ENCODE assay signal across 9 cellular contexts in the genomic region with DNA sequence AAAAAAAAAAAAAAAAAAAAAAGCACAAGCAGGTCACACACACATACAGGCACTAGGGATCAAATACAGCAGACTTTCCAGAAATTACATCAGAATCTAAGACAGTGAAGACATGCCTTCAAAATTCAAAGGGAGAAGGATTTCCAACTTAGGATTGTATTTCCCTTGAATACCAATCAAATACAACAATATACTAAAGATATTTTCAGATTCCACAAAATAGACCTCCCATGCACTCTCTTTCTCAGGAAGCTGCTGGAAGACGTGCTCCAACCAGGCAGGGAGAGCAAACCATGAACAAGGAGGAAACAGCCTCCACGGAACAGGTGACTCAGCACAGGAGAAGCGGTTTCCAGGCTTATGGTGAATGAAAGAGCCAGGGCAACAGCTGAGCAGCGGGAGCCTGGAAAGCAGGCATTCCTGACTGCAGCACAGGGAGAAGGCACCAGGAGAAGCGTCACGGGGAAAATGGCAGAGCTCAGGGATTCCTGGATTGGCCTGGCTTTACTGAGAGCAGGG. TPM values are rescaled to one million over a fixed set of nuclear protein-coding genes. Genes with fewer than 3 reads are reported as not detected.
DNase-seq lines count a peak whose midpoint lies in the region; ATAC-seq, FAIRE-seq and TF ChIP-seq lines count a peak whose summit lies in the region.
"Had no signal": no experiment of that assay in that cellular context is flagged by ENCODE, and none has a peak within 500 bp of the region (broad histone marks: within the 10 kb centered on the region; RNA-seq: fewer than 3 reads in every experiment).

No MANE protein-coding gene starts in this region.

- peak overlapping the region; percentile 71 for H3K4me2 ChIP-seq in PC-3 (ENCODE audit: low read length)

- peak overlapping the region; percentile 83 for H3K9ac ChIP-seq in PC-3 (ENCODE audit: low read length)

- no peaks in the 10 kb centered on the region for H3K9me3 ChIP-seq in PC-3 (ENCODE audit: low read length)

- H3K36me3 ChIP-seq in PC-3 (ENCODE audit: low read depth, low read length) = no peaks in the 10 kb centered on the region; the same call in 1 of the 2 replicates

- intact Hi-C loops in PC-3 (cut with micrococcal nuclease) = no loop called here

- TF ChIP-seq CTCF in PC-3 (conservative IDR thresholded peaks at IDR 0.05; ENCODE audit: low read depth, low read length) (no peak), omental fat pad (IDR thresholded peaks at IDR 0.05) (no peak), D721Med (IDR thresholded peaks at IDR 0.05; ENCODE audit: insufficient read depth, missing control alignments) (no peak)

- H3K9me2 ChIP-seq in PC-3 (replicated peaks; ENCODE audit: low read length) = no peaks in the 10 kb centered on the region

- ATAC-seq in PC-3 = peak; percentile 65
- peak; percentile 71 for ATAC-seq in omental fat pad (ENCODE audit: low FRiP score)
- no peak for ATAC-seq in GM18873 (IDR thresholded peaks at IDR 0.05; ENCODE audit: low FRiP score, unreplicated experiment)
- ATAC-seq in HG02870 (IDR thresholded peaks at IDR 0.05; ENCODE audit: unreplicated experiment) = no peak
- no peak for ATAC-seq in GM21367 (IDR thresholded peaks at IDR 0.05; ENCODE audit: unreplicated experiment)

- H3K27me3 ChIP-seq in PC-3 (ENCODE audit: low read length) = no peaks in the 10 kb centered on the region

- POLR2A ChIA-PET in PC-3 (lab: Charles Lee; ENCODE audit: unreplicated experiment) = interaction anchor here (0.7 kb wide), 1 partner anchor 20 kb away, joined by 3 read pairs; no protein-coding TSS in a partner anchor

- peaks cover 57% of the 10 kb centered on the region for H3K4me1 ChIP-seq in PC-3 (ENCODE audit: insufficient read depth, low read length)

- no peak for FAIRE-seq in D721Med (lab: Jason Lieb, UNC)

- no peak overlapping the region for H3K4me3 ChIP-seq in PC-3 (ENCODE audit: low read length)

- CTCF ChIA-PET in PC-3 (lab: Charles Lee) = no interaction called here

- H3F3A ChIP-seq in PC-3 (ENCODE audit: low read length, unreplicated experiment) = no peaks in the 10 kb centered on the region

- no peaks in the 10 kb centered on the region for H4K20me1 ChIP-seq in PC-3 (ENCODE audit: low read length)

- H3K79me2 ChIP-seq in PC-3 (ENCODE audit: low read length) = peaks cover 27% of the 10 kb centered on the region

- no TSS peak for BruUV-seq in PC-3 (replicated peaks; lab: Mats Ljungman, UMichigan)

- peak overlapping the region; percentile 99 for H3K27ac ChIP-seq in PC-3 (ENCODE audit: low read length)
- H3K27ac ChIP-seq in epithelial cell of prostate = peak overlapping the region; percentile 98

- H2AFZ ChIP-seq in PC-3 (ENCODE audit: low read length) = no peak overlapping the region

- peak; percentile 27 for DNase-seq in DMS53 treated with DMSO at 0.1 percent for 48 hours (lab: John Stamatoyannopoulos, UW; ENCODE audit: unreplicated experiment)
- peak; percentile 83 for DNase-seq in PC-3
- DNase-seq in epithelial cell of prostate (ENCODE audit: low read depth, low spot score) = no peak
- DNase-seq in omental fat pad (ENCODE audit: low spot score) = no peak
- DNase-seq in D721Med (ENCODE audit: insufficient read length, low spot score) = no peak
- DNase-seq: activated naive CD8-positive, alpha-beta T cell treated with anti-CD3 and anti-CD28 coated beads, Interleukin-2, amount 10 ng/mL, durations not matched to agents 7 days and 5 days had no signal

RNA-seq across cellular contexts. Expression of gene TMEM184B, which starts 32.0 kb away (rescaled TPM):
- total RNA-seq in PC-3 (2014; rRNA removed) (37.5 and 43.8 TPM in 2 replicates), omental fat pad (10 to 100 TPM; 41.2 to 86.4 (median 48.6) TPM)

RNA-seq across cellular contexts. Expression of gene MAFF, which starts 39.0 kb away (rescaled TPM):
- total RNA-seq in PC-3 (2014; rRNA removed) (72.6 and 112 TPM in 2 replicates), omental fat pad (100 to 1,000 TPM in 3 of 4 donors, 10 to 100 TPM in 1; 73.9 to 334 (median 202) TPM)

RNA-seq across cellular contexts. Expression of gene PLA2G6, which starts 59.2 kb away (rescaled TPM):
- total RNA-seq in PC-3 (2014; rRNA removed) (6.0 and 6.3 TPM in 2 replicates), omental fat pad (10 to 100 TPM; 30.8 to 58.5 (median 45.1) TPM)

Comparison
In these comparisons a context has a peak if more than half of its experiments do, and no peak if none do; other contexts are left out.
1. DNase-seq: peak in DMS53 treated with DMSO at 0.1 percent for 48 hours (single experiment) and PC-3 (single experiment); none in epithelial cell of prostate (single experiment), omental fat pad (single experiment) and D721Med (single experiment).
2. ATAC-seq: peak in PC-3 (single experiment) and omental fat pad (single experiment); none in GM18873 (single experiment), HG02870 (single experiment) and GM21367 (single experiment).